ENCODE assay signal across 8 cellular contexts in genomic region chr14:23183479-23183878, GRCh38. TPM values are rescaled to one million over a fixed set of nuclear protein-coding genes. Genes with fewer than 3 reads are reported as not detected.
A peak's percentile ranks its signal among the peaks of the same experiment; 100 is the strongest.
DNase-seq lines count a peak whose midpoint lies in the region; ATAC-seq and TF ChIP-seq lines count a peak whose summit lies in the region.

Gene SLC7A8 (minus strand): TSS chr14:23183660. CDS start chr14:23182914, 746 bp downstream.

- H3K4me1 ChIP-seq in Loucy (ENCODE audit: insufficient read depth, low read length, poor library complexity, severe bottlenecking) (no peaks in the 10 kb centered on the region), uterus (no peaks in the 10 kb centered on the region)

- peak; percentile 92 to 93 for TF ChIP-seq POLR2A in uterus (IDR thresholded peaks at IDR 0.05)

- no peaks in the 10 kb centered on the region for H3K9me3 Mint-ChIP-seq in nephron progenitor cell

- H3K36me3 Mint-ChIP-seq in nephron progenitor cell (ENCODE audit: low read depth), result no peaks in the 10 kb centered on the region

- H3K27ac Mint-ChIP-seq in nephron progenitor cell, result no peak within 1 kb of the TSS

- peaks cover 9% of the 10 kb centered on the region for H3K27me3 Mint-ChIP-seq in nephron progenitor cell (ENCODE audit: low read depth, poor library complexity)

- H3F3A ChIP-seq in Loucy (ENCODE audit: low read depth), result no peaks in the 10 kb centered on the region

- peak within 1 kb of the TSS; percentile 22; the same call in 1 of the 2 replicates for H2AFZ ChIP-seq in Loucy (ENCODE audit: low read length)

- no peak within 1 kb of the TSS for H3K4me2 ChIP-seq in Loucy (ENCODE audit: low read depth, low read length, poor library complexity, severe bottlenecking)

- no peak within 1 kb of the TSS for H3K4me3 Mint-ChIP-seq in nephron progenitor cell

- TF ChIP-seq CTCF in AG09309 (IDR thresholded peaks at IDR 0.05; ENCODE audit: control insufficient read depth, insufficient read depth, low read depth, low read length, missing control alignments) (no peak), Loucy (conservative IDR thresholded peaks at IDR 0.05; ENCODE audit: low read length) (no peak), nephron progenitor cell (IDR thresholded peaks at IDR 0.05) (no peak), uterus (IDR thresholded peaks at IDR 0.05) (peak in 1 of 4 experiments; percentile 11)

- H3K27me3 ChIP-seq in Loucy (ENCODE audit: insufficient read depth, low read length, poor library complexity, severe bottlenecking) (no peaks in the 10 kb centered on the region), uterus (no peaks in the 10 kb centered on the region)

- ATAC-seq in GM21619 (IDR thresholded peaks at IDR 0.05; ENCODE audit: unreplicated experiment) (no peak), GM21423 (IDR thresholded peaks at IDR 0.05; ENCODE audit: unreplicated experiment) (no peak)

- peak within 1 kb of the TSS; percentile 88 to 89 for H3K27ac ChIP-seq in uterus

- H3K4me3 ChIP-seq in AG09309 (ENCODE audit: control insufficient read depth, low read depth, low read length) (peak within 1 kb of the TSS; percentile 61), Loucy (ENCODE audit: low read length, poor library complexity, severe bottlenecking) (no peak within 1 kb of the TSS), uterus (peak within 1 kb of the TSS; percentile 65 to 74)

- H4K20me1 ChIP-seq in Loucy (ENCODE audit: insufficient read depth, low read length, poor library complexity, severe bottlenecking), result no peaks in the 10 kb centered on the region

- H3K79me2 ChIP-seq in Loucy (ENCODE audit: insufficient read depth, low read length), result no peaks in the 10 kb centered on the region

- no peaks in the 10 kb centered on the region for H3K36me3 ChIP-seq in Loucy (ENCODE audit: insufficient read depth, low read length)
- no peaks in the 10 kb centered on the region for H3K36me3 ChIP-seq in uterus

- no peak within 1 kb of the TSS for H3K9ac ChIP-seq in Loucy (ENCODE audit: low read depth, low read length, poor library complexity, severe bottlenecking)

- H3K9me3 ChIP-seq in Loucy (ENCODE audit: insufficient read depth, low read depth, low read length) (no peaks in the 10 kb centered on the region), uterus (no peaks in the 10 kb centered on the region)

- intact Hi-C loops in uterus (cut with DNase I; ENCODE audit: low total_unique reads), result no loop called here

- peaks cover 20% of the 10 kb centered on the region for H3K4me1 Mint-ChIP-seq in nephron progenitor cell

- H3K9me2 ChIP-seq in Loucy (replicated peaks; ENCODE audit: low read depth, low read length), result no peaks in the 10 kb centered on the region

- no peak for DNase-seq in AG09309 (ENCODE audit: low read depth)
- DNase-seq in activated T-cell treated with anti-CD3 and anti-CD28 coated beads for 4 hours, result peak; percentile 14
- peak; percentile 38 for DNase-seq in fibroblast of peridontal ligament (ENCODE audit: extremely low read depth)
- DNase-seq in nephron progenitor cell, result peak; percentile 72
- peak; percentile 89 to 94 for DNase-seq in uterus

RNA-seq across cellular contexts. Expression of gene SLC7A8, which starts in this region (rescaled TPM):
- 100 to 1,000 TPM in 1 of 4 donors, 10 to 100 TPM in 3; 15.9 to 152 (median 49.3) TPM for total RNA-seq in uterus
